In genomic region chr7:137343483-137343841, GRCh38 we compare ENCODE assay signal across 9 cellular contexts. TPM values are rescaled to one million over a fixed set of nuclear protein-coding genes. Genes with fewer than 3 reads are reported as not detected.
DNase-seq lines count a peak whose midpoint lies in the region; ATAC-seq and TF ChIP-seq lines count a peak whose summit lies in the region.
"Had no signal": no experiment of that assay in that cellular context is flagged by ENCODE, and none has a peak within 500 bp of the region (broad histone marks: within the 10 kb centered on the region; RNA-seq: fewer than 3 reads in every experiment).

A gene with protein sequence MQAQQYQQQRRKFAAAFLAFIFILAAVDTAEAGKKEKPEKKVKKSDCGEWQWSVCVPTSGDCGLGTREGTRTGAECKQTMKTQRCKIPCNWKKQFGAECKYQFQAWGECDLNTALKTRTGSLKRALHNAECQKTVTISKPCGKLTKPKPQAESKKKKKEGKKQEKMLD (minus strand): TSS chr7:137343733. CDS start chr7:137254973, 88,760 bp downstream.

- TF ChIP-seq CTCF in fibroblast of mammary gland (conservative IDR thresholded peaks at IDR 0.05; ENCODE audit: control insufficient read depth, insufficient read depth, low read depth, low read length), result no peak
- TF ChIP-seq CTCF in nephron (IDR thresholded peaks at IDR 0.05; ENCODE audit: unreplicated experiment in 3 of 3), result no peak

- H3K27me3 ChIP-seq in NT2/D1 (ENCODE audit: insufficient read depth, insufficient read length), result peaks cover 6% of the 10 kb centered on the region

- CTCF ChIA-PET in activated naive CD4-positive, alpha-beta T cell treated with anti-CD3 and anti-CD28 coated beads for 36 hours (lab: Charles Lee), result no interaction called here

- no peaks in the 10 kb centered on the region for H3K9me3 ChIP-seq in NT2/D1 (ENCODE audit: insufficient read depth, low read length)

- no peaks in the 10 kb centered on the region for H3K4me1 ChIP-seq in NT2/D1 (ENCODE audit: insufficient read depth, insufficient read length)

- POLR2A ChIA-PET in naive thymus-derived CD8-positive, alpha-beta T cell (lab: Charles Lee), result no interaction called here

- H3K4me1 Mint-ChIP-seq in nephron, result peaks cover 28% of the 10 kb centered on the region
- peaks cover 0 to 6% (median under 1%) of the 10 kb centered on the region in 4 donors for H3K4me1 Mint-ChIP-seq in naive thymus-derived CD8-positive, alpha-beta T cell
- peaks cover 2% of the 10 kb centered on the region for H3K4me1 Mint-ChIP-seq in activated naive CD4-positive, alpha-beta T cell treated with anti-CD3 and anti-CD28 coated beads for 36 hours (ENCODE audit: low read depth)
- H3K4me1 Mint-ChIP-seq: activated naive CD8-positive, alpha-beta T cell treated with anti-CD3 and anti-CD28 coated beads, Interleukin-2, amount 10 ng/mL, durations not matched to agents 7 days and 5 days had no signal

- peaks cover 4% of the 10 kb centered on the region for H3K9me3 Mint-ChIP-seq in nephron
- peaks cover 0 to 7% (median 0%) of the 10 kb centered on the region in 9 donors for H3K9me3 Mint-ChIP-seq in naive thymus-derived CD8-positive, alpha-beta T cell
- peaks cover 2% of the 10 kb centered on the region for H3K9me3 Mint-ChIP-seq in activated naive CD4-positive, alpha-beta T cell treated with anti-CD3 and anti-CD28 coated beads for 36 hours

- peak within 1 kb of the TSS; percentile 83 to 92 (median 92) for H3K4me3 Mint-ChIP-seq in nephron
- no peak within 1 kb of the TSS for H3K4me3 Mint-ChIP-seq in naive thymus-derived CD8-positive, alpha-beta T cell
- H3K4me3 Mint-ChIP-seq in activated naive CD4-positive, alpha-beta T cell treated with anti-CD3 and anti-CD28 coated beads for 36 hours, result no peak within 1 kb of the TSS
- H3K4me3 Mint-ChIP-seq: activated naive CD8-positive, alpha-beta T cell treated with anti-CD3 and anti-CD28 coated beads, Interleukin-2, amount 10 ng/mL, durations not matched to agents 7 days and 5 days had no signal

- H3K9ac ChIP-seq in NT2/D1 (ENCODE audit: insufficient read length, low read depth), result peak within 1 kb of the TSS; percentile 74

- peaks cover 10% of the 10 kb centered on the region for H3K36me3 Mint-ChIP-seq in nephron (ENCODE audit: low read depth)
- no peaks in the 10 kb centered on the region for H3K36me3 Mint-ChIP-seq in naive thymus-derived CD8-positive, alpha-beta T cell
- no peaks in the 10 kb centered on the region for H3K36me3 Mint-ChIP-seq in activated naive CD4-positive, alpha-beta T cell treated with anti-CD3 and anti-CD28 coated beads for 36 hours (ENCODE audit: low read depth)
- H3K36me3 Mint-ChIP-seq: activated naive CD8-positive, alpha-beta T cell treated with anti-CD3 and anti-CD28 coated beads, Interleukin-2, amount 10 ng/mL, durations not matched to agents 7 days and 5 days had no signal

- intact Hi-C loops in activated naive CD4-positive, alpha-beta T cell treated with anti-CD3 and anti-CD28 coated beads for 36 hours (cut with micrococcal nuclease), result no loop called here

- no peaks in the 10 kb centered on the region for H3K36me3 ChIP-seq in NT2/D1 (ENCODE audit: insufficient read depth, insufficient read length, low read length)

- H3K27me3 Mint-ChIP-seq in nephron (ENCODE audit: low read depth), result peaks cover 22% of the 10 kb centered on the region
- H3K27me3 Mint-ChIP-seq in naive thymus-derived CD8-positive, alpha-beta T cell, result peaks cover 2 to 25% (median 6%) of the 10 kb centered on the region in 5 donors
- H3K27me3 Mint-ChIP-seq in activated naive CD4-positive, alpha-beta T cell treated with anti-CD3 and anti-CD28 coated beads for 36 hours (ENCODE audit: low read depth), result peaks cover 16% of the 10 kb centered on the region

- H3K4me3 ChIP-seq in NT2/D1 (ENCODE audit: insufficient read length, low read depth) (peak within 1 kb of the TSS; percentile 56), fibroblast of mammary gland (ENCODE audit: control insufficient read depth, low read depth, low read length) (peak within 1 kb of the TSS; percentile 46)

- DNase-seq in DMS53 treated with DMSO at 0.1 percent for 48 hours (lab: John Stamatoyannopoulos, UW; ENCODE audit: unreplicated experiment) (peak; percentile 26), NT2/D1 (ENCODE audit: low read depth, low spot score) (peak; percentile 54), fibroblast of mammary gland (ENCODE audit: low read depth) (peak; percentile 57), UCSD-AML1 (lab: John Stamatoyannopoulos, UW; ENCODE audit: unreplicated experiment) (no peak)
- DNase-seq in naive thymus-derived CD8-positive, alpha-beta T cell, result no peak
- DNase-seq in activated naive CD4-positive, alpha-beta T cell treated with anti-CD3 and anti-CD28 coated beads, Interleukin-2, amount 50 U/mL, for 16 hours, result no peak
- DNase-seq in activated naive CD4-positive, alpha-beta T cell treated with anti-CD3 and anti-CD28 coated beads for 36 hours, result no peak
- DNase-seq: activated naive CD8-positive, alpha-beta T cell treated with anti-CD3 and anti-CD28 coated beads, Interleukin-2, amount 10 ng/mL, durations not matched to agents 7 days and 5 days had no signal

- peak within 1 kb of the TSS; percentile 58 to 89 (median 70) for H3K27ac Mint-ChIP-seq in nephron
- no peak within 1 kb of the TSS for H3K27ac Mint-ChIP-seq in naive thymus-derived CD8-positive, alpha-beta T cell
- H3K27ac Mint-ChIP-seq in activated naive CD4-positive, alpha-beta T cell treated with anti-CD3 and anti-CD28 coated beads for 36 hours, result no peak within 1 kb of the TSS
- H3K27ac Mint-ChIP-seq: activated naive CD8-positive, alpha-beta T cell treated with anti-CD3 and anti-CD28 coated beads, Interleukin-2, amount 10 ng/mL, durations not matched to agents 7 days and 5 days had no signal

- ATAC-seq in naive thymus-derived CD8-positive, alpha-beta T cell, result no peak

RNA-seq across cellular contexts. Expression of the gene that starts here (rescaled TPM):
- total RNA-seq in naive thymus-derived CD8-positive, alpha-beta T cell, result not detected
- not detected for polyA plus RNA-seq in naive thymus-derived CD8-positive, alpha-beta T cell
- not detected for total RNA-seq in activated naive CD4-positive, alpha-beta T cell treated with anti-CD3 and anti-CD28 coated beads for 36 hours
- total RNA-seq: activated naive CD8-positive, alpha-beta T cell treated with anti-CD3 and anti-CD28 coated beads, Interleukin-2, amount 10 ng/mL, durations not matched to agents 7 days and 5 days had no signal

Comparison
In these comparisons a context has a peak if more than half of its experiments do, and no peak if none do; other contexts are left out.
1. DNase-seq: peak in DMS53 treated with DMSO at 0.1 percent for 48 hours (single experiment), NT2/D1 (single experiment) and fibroblast of mammary gland (single experiment); none in naive thymus-derived CD8-positive, alpha-beta T cell (0 of 10), activated naive CD4-positive, alpha-beta T cell treated with anti-CD3 and anti-CD28 coated beads, Interleukin-2, amount 50 U/mL, for 16 hours (single experiment), UCSD-AML1 (single experiment) and activated naive CD4-positive, alpha-beta T cell treated with anti-CD3 and anti-CD28 coated beads for 36 hours (single experiment).
2. H3K27ac Mint-ChIP-seq: peak in nephron (3 of 3); none in naive thymus-derived CD8-positive, alpha-beta T cell (0 of 10) and activated naive CD4-positive, alpha-beta T cell treated with anti-CD3 and anti-CD28 coated beads for 36 hours (single experiment).
3. H3K4me3 Mint-ChIP-seq: peak in nephron (3 of 3); none in naive thymus-derived CD8-positive, alpha-beta T cell (0 of 10) and activated naive CD4-positive, alpha-beta T cell treated with anti-CD3 and anti-CD28 coated beads for 36 hours (single experiment).